ENCODE assay signal across 27 cellular contexts in the genomic region with DNA sequence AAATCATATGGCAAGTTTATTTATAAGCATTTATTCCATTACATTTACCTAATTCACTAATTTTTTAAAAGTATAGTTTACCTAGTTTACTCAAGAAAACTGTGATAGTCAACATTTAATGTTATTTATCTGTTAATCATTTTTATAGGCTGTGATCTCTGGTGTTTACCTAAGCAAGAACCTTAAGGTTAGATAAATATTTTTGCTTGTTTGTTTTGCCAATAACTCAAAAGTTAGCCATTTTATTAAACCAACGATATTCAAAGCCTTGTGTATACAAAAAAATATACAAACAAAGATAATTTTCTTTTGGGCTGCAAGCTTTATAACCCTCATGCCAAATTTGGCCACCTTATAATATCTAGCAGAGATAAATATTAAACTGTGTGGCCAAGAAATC.
"Had no signal": no experiment of that assay in that cellular context is flagged by ENCODE, and none has a peak within 500 bp of the region (broad histone marks: within the 10 kb centered on the region; RNA-seq: fewer than 3 reads in every experiment).

No MANE protein-coding gene starts in this region.

- H3K4me1 ChIP-seq: suprapubic skin, testis, thyroid gland, tibial nerve, upper lobe of left lung, upper lobe of right lung, uterus, vagina had no signal

- H3K36me3 ChIP-seq: stomach, suprapubic skin, thoracic aorta, thyroid gland, tibial artery, tibial nerve, transverse colon, upper lobe of left lung, upper lobe of right lung, uterus, vagina had no signal

- H3K4me3 ChIP-seq: stomach, suprapubic skin, testis, thoracic aorta, thyroid gland, tibial artery, tibial nerve, transverse colon, upper lobe of left lung, upper lobe of right lung, uterus, vagina had no signal

- H3K9me3 ChIP-seq: suprapubic skin, testis, thoracic aorta, thyroid gland, tibial artery, tibial nerve, transverse colon, upper lobe of left lung, upper lobe of right lung, uterus, vagina had no signal

- FAIRE-seq: urothelium cell line had no signal

- H3K27ac ChIP-seq: stomach, suprapubic skin, testis, thoracic aorta, thyroid gland, tibial artery, tibial nerve, transverse colon, upper lobe of left lung, upper lobe of right lung, uterus, vagina had no signal

- H3K27me3 ChIP-seq: stomach, suprapubic skin, testis, thyroid gland, tibial artery, tibial nerve, transverse colon, upper lobe of left lung, upper lobe of right lung, uterus, vagina had no signal

- DNase-seq: stimulated activated CD4-positive, alpha-beta T cell treated with anti-CD3 and anti-CD28 coated beads, Interleukin-2, amount 100 ng/mL, for 48 hours; stimulated activated CD4-positive, alpha-beta T cell treated with anti-CD3 and anti-CD28 coated beads, Interleukin-4, amount 100 ng/mL, for 1 hour; stimulated activated CD4-positive, alpha-beta T cell treated with anti-CD3 and anti-CD28 coated beads, Interleukin-4, amount 100 ng/mL, for 24 hours; stimulated activated CD4-positive, alpha-beta T cell treated with anti-CD3 and anti-CD28 coated beads, Interleukin-4, amount 100 ng/mL, for 4 hours; stimulated activated CD8-positive, alpha-beta memory T cell treated with anti-CD3 and anti-CD28 coated beads, Interleukin-4, amount 100 ng/mL, for 48 hours; stimulated activated naive B cell treated with anti-CD40 and anti-IgM and Interleukin-4, amounts not matched to agents 10 μg/mL and 1 μg/mL and 100 μg/mL, for 72 hours; stimulated activated naive CD4-positive, alpha-beta T cell; stimulated activated naive CD4-positive, alpha-beta T cell treated with Interleukin-2 at 50 U/mL for 16 hours; stimulated activated naive CD8-positive, alpha-beta T cell treated with anti-CD3 and anti-CD28 coated beads, Interleukin-15, amount 100 ng/mL, for 72 hours; stimulated activated naive CD8-positive, alpha-beta T cell treated with anti-CD3 and anti-CD28 coated beads, Interleukin-15, Interleukin-2, amounts not matched to agents 100 U/mL and 50 U/mL, for 24 hours; stomach; substantia nigra; testis; thyroid gland; tibial artery; transverse colon; trophoblast cell; upper lobe of left lung; upper lobe of right lung; uterus had no signal

- ATAC-seq: stimulated activated effector memory CD8-positive, alpha-beta T cell treated with anti-CD3 and anti-CD28 coated beads, Interleukin-12 subunit alpha, Interleukin-12 subunit beta, amount 100 ng/mL, for 72 hours; stimulated activated memory B cell treated with anti-CD40 and anti-IgM and Interleukin-4, amounts not matched to agents 10 μg/mL and 1 μg/mL and 100 μg/mL, for 72 hours; stimulated activated naive B cell treated with anti-CD40 and anti-IgM and Interleukin-4, amounts not matched to agents 10 μg/mL and 1 μg/mL and 100 μg/mL, for 72 hours; stimulated activated naive CD8-positive, alpha-beta T cell treated with anti-CD3 and anti-CD28 coated beads, Interleukin-15, amount 100 ng/mL, for 72 hours; stimulated activated naive CD8-positive, alpha-beta T cell treated with anti-CD3 and anti-CD28 coated beads, Interleukin-15, Interleukin-2, amounts not matched to agents 100 U/mL and 50 U/mL, for 24 hours; upper lobe of right lung had no signal
